In the genomic region with DNA sequence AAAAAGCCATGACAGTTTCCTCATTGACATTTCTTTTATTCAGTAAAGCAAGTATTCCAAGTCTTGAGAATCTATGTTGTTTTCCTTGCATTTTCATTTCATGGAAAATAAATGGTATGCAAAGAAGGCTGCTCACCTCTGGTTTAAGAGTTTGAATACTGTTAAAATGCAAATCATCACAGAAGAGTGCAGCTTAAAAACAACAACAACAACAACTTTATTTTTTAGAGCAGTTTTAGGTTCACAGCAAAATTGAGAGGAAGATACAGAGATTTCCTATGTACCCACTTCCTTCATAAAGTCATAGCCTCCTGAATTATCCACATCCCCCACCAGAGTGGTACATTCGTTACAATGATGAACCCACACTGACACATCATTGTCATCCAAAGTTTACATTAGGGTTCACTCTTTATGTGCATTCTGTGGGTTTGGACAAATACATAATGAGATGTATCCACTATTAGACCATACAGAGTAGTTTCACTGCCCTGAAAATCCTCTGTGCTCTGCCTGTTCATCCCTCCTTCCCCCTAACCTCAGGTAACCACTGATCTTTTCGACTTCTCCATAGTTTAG, we compare ENCODE assay signal across 28 cellular contexts. TPM values are rescaled to one million over a fixed set of nuclear protein-coding genes. Genes with fewer than 3 reads are reported as not detected.
A peak's percentile ranks its signal among the peaks of the same experiment; 100 is the strongest.
DNase-seq lines count a peak whose midpoint lies in the region; ATAC-seq and TF ChIP-seq lines count a peak whose summit lies in the region.
"Had no signal": no experiment of that assay in that cellular context is flagged by ENCODE, and none has a peak within 500 bp of the region (broad histone marks: within the 10 kb centered on the region; RNA-seq: fewer than 3 reads in every experiment).

No MANE protein-coding gene starts in this region.

- CTCF ChIA-PET in activated CD4-positive, alpha-beta T cell treated with anti-CD3 and anti-CD28 coated beads for 36 hours (lab: Charles Lee), result interaction anchor here (1.3 kb wide), 1 partner anchor 22 kb away, joined by 3 read pairs; no protein-coding TSS in a partner anchor
- CTCF ChIA-PET in activated naive CD4-positive, alpha-beta T cell treated with anti-CD3 and anti-CD28 coated beads for 36 hours (lab: Charles Lee), result interaction anchor here (0.9 to 1.0 kb wide), 2 partner anchors 11 to 69 kb away, joined by 3 to 4 read pairs; no protein-coding TSS in a partner anchor

- H3K27ac ChIP-seq in upper lobe of right lung, result no peak overlapping the region
- H3K27ac ChIP-seq: 22Rv1, C4-2B, SJCRH30 had no signal

- no peak overlapping the region for H3K27ac Mint-ChIP-seq in activated CD4-positive, alpha-beta T cell treated with anti-CD3 and anti-CD28 coated beads for 36 hours
- peak overlapping the region; percentile 5 for H3K27ac Mint-ChIP-seq in activated naive CD4-positive, alpha-beta T cell treated with anti-CD3 and anti-CD28 coated beads for 36 hours
- H3K27ac Mint-ChIP-seq in activated naive CD4-positive, alpha-beta T cell treated with anti-CD3 and anti-CD28 coated beads, Interleukin-2, amount 50 U/mL, for 72 hours, result no peak overlapping the region
- H3K27ac Mint-ChIP-seq in T-helper 17 cell (peak overlapping the region; percentile 41), natural killer cell (peak overlapping the region; percentile 56 to 61)
- H3K27ac Mint-ChIP-seq: B cell; CD8-positive, alpha-beta T cell had no signal

- no peaks in the 10 kb centered on the region for H3K4me1 ChIP-seq in upper lobe of right lung
- H3K4me1 ChIP-seq: Caco-2, SJCRH30 had no signal

- TF ChIP-seq CTCF in natural killer cell (IDR thresholded peaks at IDR 0.05), result no peak
- TF ChIP-seq CTCF in upper lobe of right lung (IDR thresholded peaks at IDR 0.05), result no peak

- peaks cover 7% of the 10 kb centered on the region for H3K9me3 Mint-ChIP-seq in activated CD4-positive, alpha-beta T cell treated with anti-CD3 and anti-CD28 coated beads for 36 hours (ENCODE audit: low read depth)
- no peaks in the 10 kb centered on the region for H3K9me3 Mint-ChIP-seq in activated naive CD4-positive, alpha-beta T cell treated with anti-CD3 and anti-CD28 coated beads for 36 hours
- peaks cover 10 to 16% of the 10 kb centered on the region in 2 donors for H3K9me3 Mint-ChIP-seq in activated naive CD4-positive, alpha-beta T cell treated with anti-CD3 and anti-CD28 coated beads, Interleukin-2, amount 50 U/mL, for 72 hours
- H3K9me3 Mint-ChIP-seq in natural killer cell, result peaks cover 2% of the 10 kb centered on the region in 2 donors
- H3K9me3 Mint-ChIP-seq: CD8-positive, alpha-beta T cell had no signal

- POLR2A ChIA-PET in activated CD4-positive, alpha-beta T cell treated with anti-CD3 and anti-CD28 coated beads for 36 hours (lab: Charles Lee), result interaction anchor here (0.8 kb wide), 1 partner anchor 24 kb away, joined by 4 read pairs; no protein-coding TSS in a partner anchor

- H3K9me3 ChIP-seq in T-helper 17 cell (ENCODE audit: control insufficient read depth, low read length, poor library complexity, severe bottlenecking) (no peaks in the 10 kb centered on the region), upper lobe of right lung (no peaks in the 10 kb centered on the region)
- H3K9me3 ChIP-seq: Caco-2, SJCRH30 had no signal

- peaks cover 26% of the 10 kb centered on the region for H3K36me3 Mint-ChIP-seq in activated CD4-positive, alpha-beta T cell treated with anti-CD3 and anti-CD28 coated beads for 36 hours (ENCODE audit: low read depth)
- peaks cover 14% of the 10 kb centered on the region for H3K36me3 Mint-ChIP-seq in activated naive CD4-positive, alpha-beta T cell treated with anti-CD3 and anti-CD28 coated beads for 36 hours (ENCODE audit: low read depth)
- peaks cover 21 to 46% of the 10 kb centered on the region in 2 donors for H3K36me3 Mint-ChIP-seq in activated naive CD4-positive, alpha-beta T cell treated with anti-CD3 and anti-CD28 coated beads, Interleukin-2, amount 50 U/mL, for 72 hours
- H3K36me3 Mint-ChIP-seq in T-helper 17 cell (ENCODE audit: low read depth) (no peaks in the 10 kb centered on the region), natural killer cell (no peaks in the 10 kb centered on the region)
- H3K36me3 Mint-ChIP-seq: CD8-positive, alpha-beta T cell had no signal

- peak; percentile 21 for ATAC-seq in activated CD4-positive, alpha-beta T cell treated with anti-CD3 and anti-CD28 coated beads for 36 hours
- ATAC-seq in activated naive CD4-positive, alpha-beta T cell treated with anti-CD3 and anti-CD28 coated beads, Interleukin-2, amount 50 U/mL, for 72 hours, result no peak
- ATAC-seq in T-helper 17 cell (no peak), natural killer cell (no peak), upper lobe of right lung (no peak)
- ATAC-seq: CD8-positive, alpha-beta T cell; HepG2; PC-3; Right ventricle myocardium inferior had no signal

- no peaks in the 10 kb centered on the region for H3K27me3 Mint-ChIP-seq in activated CD4-positive, alpha-beta T cell treated with anti-CD3 and anti-CD28 coated beads for 36 hours
- H3K27me3 Mint-ChIP-seq in activated naive CD4-positive, alpha-beta T cell treated with anti-CD3 and anti-CD28 coated beads for 36 hours (ENCODE audit: low read depth), result no peaks in the 10 kb centered on the region
- H3K27me3 Mint-ChIP-seq in T-helper 17 cell (no peaks in the 10 kb centered on the region), natural killer cell (ENCODE audit: low read depth in 2 of 2) (no peaks in the 10 kb centered on the region)

- intact Hi-C loops in activated CD4-positive, alpha-beta T cell treated with anti-CD3 and anti-CD28 coated beads for 36 hours (cut with DNase I, micrococcal nuclease), result no loop called here
- intact Hi-C loops in activated naive CD4-positive, alpha-beta T cell treated with anti-CD3 and anti-CD28 coated beads for 36 hours (cut with micrococcal nuclease), result no loop called here
- intact Hi-C loops in natural killer cell (cut with micrococcal nuclease) (no loop called here), upper lobe of right lung (cut with DNase I) (no loop called here)

- H3K36me3 ChIP-seq in upper lobe of right lung, result no peaks in the 10 kb centered on the region
- H3K36me3 ChIP-seq: SJCRH30 had no signal

- no peak overlapping the region for H3K4me3 Mint-ChIP-seq in activated CD4-positive, alpha-beta T cell treated with anti-CD3 and anti-CD28 coated beads for 36 hours
- no peak overlapping the region for H3K4me3 Mint-ChIP-seq in activated naive CD4-positive, alpha-beta T cell treated with anti-CD3 and anti-CD28 coated beads for 36 hours
- H3K4me3 Mint-ChIP-seq in T-helper 17 cell, result no peak overlapping the region
- peak overlapping the region; percentile 49 for H3K4me3 Mint-ChIP-seq in natural killer cell
- H3K4me3 Mint-ChIP-seq: B cell; CD8-positive, alpha-beta T cell had no signal

- H3K4me1 Mint-ChIP-seq in activated CD4-positive, alpha-beta T cell treated with anti-CD3 and anti-CD28 coated beads for 36 hours, result peaks cover 47% of the 10 kb centered on the region
- peaks cover 40% of the 10 kb centered on the region for H3K4me1 Mint-ChIP-seq in activated naive CD4-positive, alpha-beta T cell treated with anti-CD3 and anti-CD28 coated beads for 36 hours (ENCODE audit: low read depth)
- H3K4me1 Mint-ChIP-seq in T-helper 17 cell, result peaks cover 32% of the 10 kb centered on the region
- peaks cover 68 to 73% of the 10 kb centered on the region in 2 donors for H3K4me1 Mint-ChIP-seq in natural killer cell

- H3K4me3 ChIP-seq in upper lobe of right lung, result no peak overlapping the region
- H3K4me3 ChIP-seq: SJCRH30 had no signal

- no peak for DNase-seq in activated CD4-positive, alpha-beta T cell treated with anti-CD3 and anti-CD28 coated beads for 36 hours
- DNase-seq in activated CD4-positive, alpha-beta T cell treated with anti-CD3 and anti-CD28 coated beads for 4 hours, result no peak
- no peak for DNase-seq in activated naive CD4-positive, alpha-beta T cell treated with anti-CD3 and anti-CD28 coated beads for 36 hours
- DNase-seq in activated naive CD4-positive, alpha-beta T cell treated with anti-CD3 and anti-CD28 coated beads, Interleukin-2, amount 50 U/mL, for 72 hours (ENCODE audit: low spot score in 2 of 2), result no peak
- no peak for DNase-seq in T-helper 17 cell
- no peak for DNase-seq in natural killer cell
- DNase-seq in upper lobe of right lung, result no peak
- DNase-seq in GM19240 (ENCODE audit: insufficient read length, low spot score), result no peak
- DNase-seq: Caco-2; CD8-positive, alpha-beta T cell; Kasumi-1; NCI-H1092 treated with DMSO at 0.1 percent for 48 hours; NCI-H1436 treated with DMSO at 0.1 percent for 48 hours; NCI-H187 treated with DMSO at 0.1 percent for 48 hours; NCI-H2171 treated with DMSO at 0.1 percent for 48 hours; NCI-H345; NCI-H510A treated with DMSO at 0.1 percent for 48 hours; NCI-H774; PC-3; SJCRH30 had no signal

- H3K27me3 ChIP-seq in upper lobe of right lung, result no peaks in the 10 kb centered on the region
- H3K27me3 ChIP-seq: SJCRH30 had no signal

RNA-seq across cellular contexts. Expression of gene CD2, which starts 39.2 kb away (rescaled TPM):
- 100 to 1,000 TPM; 287 to 291 TPM for total RNA-seq in activated CD4-positive, alpha-beta T cell treated with anti-CD3 and anti-CD28 coated beads for 36 hours
- total RNA-seq in activated naive CD4-positive, alpha-beta T cell treated with anti-CD3 and anti-CD28 coated beads for 36 hours, result 100 to 1,000 TPM; 251 to 264 TPM
- total RNA-seq in activated naive CD4-positive, alpha-beta T cell treated with anti-CD3 and anti-CD28 coated beads, Interleukin-2, amount 50 U/mL, for 72 hours, result 100 to 1,000 TPM; 291 to 437 TPM
- total RNA-seq in T-helper 17 cell (100 to 1,000 TPM; 152 to 172 TPM), natural killer cell (10 to 100 TPM; 30.4 to 93.4 (median 60.8) TPM), upper lobe of right lung (11.4 TPM)
- total RNA-seq: Caco-2, H4, HepG2, HT1080, M059J, PC-3, SJCRH30 had no signal

Comparison
In these comparisons a context has a peak if more than half of its experiments do, and no peak if none do; other contexts are left out.
1. H3K27ac Mint-ChIP-seq: peak in activated naive CD4-positive, alpha-beta T cell treated with anti-CD3 and anti-CD28 coated beads for 36 hours (single experiment), T-helper 17 cell (single experiment) and natural killer cell (2 of 2); none in activated CD4-positive, alpha-beta T cell treated with anti-CD3 and anti-CD28 coated beads for 36 hours (single experiment) and activated naive CD4-positive, alpha-beta T cell treated with anti-CD3 and anti-CD28 coated beads, Interleukin-2, amount 50 U/mL, for 72 hours (0 of 2).